Comparison of ENCODE assay signal across 14 cellular contexts in the genomic region with DNA sequence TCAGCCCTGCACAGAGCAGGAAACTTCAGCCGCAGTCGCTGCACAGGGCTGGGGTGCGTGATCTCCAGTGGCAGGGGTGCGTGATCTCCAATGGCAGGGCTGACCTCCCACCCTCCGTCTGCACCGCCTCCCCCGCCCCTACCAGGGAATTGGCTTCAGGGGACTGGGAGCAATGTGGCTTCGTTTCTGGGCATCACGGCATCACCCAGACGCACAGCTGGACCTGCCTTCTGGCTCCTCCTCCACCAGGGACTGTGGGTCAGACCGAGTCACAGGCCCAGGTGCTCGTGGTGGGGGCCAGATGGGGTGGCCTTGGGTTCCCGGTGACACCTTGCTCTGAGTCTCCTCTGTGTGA. TPM values are rescaled to one million over a fixed set of nuclear protein-coding genes. Genes with fewer than 3 reads are reported as not detected.
DNase-seq lines count a peak whose midpoint lies in the region; ATAC-seq and TF ChIP-seq lines count a peak whose summit lies in the region.
"Had no signal": no experiment of that assay in that cellular context is flagged by ENCODE, and none has a peak within 500 bp of the region (broad histone marks: within the 10 kb centered on the region; RNA-seq: fewer than 3 reads in every experiment).

No MANE protein-coding gene starts in this region.

- no peaks in the 10 kb centered on the region for H3K4me1 ChIP-seq in prostate gland (replicated peaks)

- CTCF ChIA-PET in activated CD8-positive, alpha-beta T cell treated with anti-CD3 and anti-CD28 coated beads, Interleukin-2, amount 10 ng/mL, durations not matched to agents 7 days and 5 days (lab: Charles Lee), result interaction anchor here (1.0 kb wide), 1 partner anchor 42 kb away, joined by 3 read pairs; no protein-coding TSS in a partner anchor

- H3K4me3 Mint-ChIP-seq in activated CD8-positive, alpha-beta T cell treated with anti-CD3 and anti-CD28 coated beads, Interleukin-2, amount 10 ng/mL, durations not matched to agents 7 days and 5 days, result peak overlapping the region; percentile 56
- H3K4me3 Mint-ChIP-seq in mesothelial cell of epicardium, result no peak overlapping the region

- peaks cover 87% of the 10 kb centered on the region for H3K4me1 Mint-ChIP-seq in activated CD8-positive, alpha-beta T cell treated with anti-CD3 and anti-CD28 coated beads, Interleukin-2, amount 10 ng/mL, durations not matched to agents 7 days and 5 days (ENCODE audit: low read depth)
- H3K4me1 Mint-ChIP-seq in mesothelial cell of epicardium, result peaks cover 39% of the 10 kb centered on the region

- DNase-seq in CMK (ENCODE audit: low read depth) (peak; percentile 26), mesothelial cell of epicardium (ENCODE audit: low spot score in 2 of 2, unreplicated experiment in 2 of 2) (peak in 1 of 2 experiments; percentile 39), NCI-H128 (lab: John Stamatoyannopoulos, UW; ENCODE audit: unreplicated experiment) (no peak), prostate gland (ENCODE audit: low spot score) (no peak), LoVo (ENCODE audit: low spot score) (no peak)
- no peak for DNase-seq in activated CD8-positive, alpha-beta T cell treated with anti-CD3 and anti-CD28 coated beads, Interleukin-2, amount 10 ng/mL, durations not matched to agents 7 days and 5 days
- DNase-seq: central memory CD4-positive, alpha-beta T cell; NCI-H1048; NCI-H526; small intestine had no signal

- H3K27ac ChIP-seq in prostate gland, result no peak overlapping the region

- H3K4me3 ChIP-seq in prostate gland, result no peak overlapping the region

- no peaks in the 10 kb centered on the region for H3K27me3 Mint-ChIP-seq in activated CD8-positive, alpha-beta T cell treated with anti-CD3 and anti-CD28 coated beads, Interleukin-2, amount 10 ng/mL, durations not matched to agents 7 days and 5 days (ENCODE audit: low read depth)
- H3K27me3 Mint-ChIP-seq in mesothelial cell of epicardium (ENCODE audit: low read depth), result peaks cover 16% of the 10 kb centered on the region

- intact Hi-C loops in prostate gland (cut with DNase I), result no loop called here

- no peaks in the 10 kb centered on the region for H3K9me3 Mint-ChIP-seq in activated CD8-positive, alpha-beta T cell treated with anti-CD3 and anti-CD28 coated beads, Interleukin-2, amount 10 ng/mL, durations not matched to agents 7 days and 5 days (ENCODE audit: insufficient read depth)
- no peaks in the 10 kb centered on the region for H3K9me3 Mint-ChIP-seq in mesothelial cell of epicardium

- H3K36me3 Mint-ChIP-seq in activated CD8-positive, alpha-beta T cell treated with anti-CD3 and anti-CD28 coated beads, Interleukin-2, amount 10 ng/mL, durations not matched to agents 7 days and 5 days (ENCODE audit: low read depth), result peaks cover 54% of the 10 kb centered on the region
- H3K36me3 Mint-ChIP-seq in mesothelial cell of epicardium, result no peaks in the 10 kb centered on the region

- POLR2A ChIA-PET in activated CD8-positive, alpha-beta T cell treated with anti-CD3 and anti-CD28 coated beads, Interleukin-2, amount 10 ng/mL, durations not matched to agents 7 days and 5 days (lab: Charles Lee), result interaction anchor here (1.0 to 2.1 kb wide), 3 partner anchors 21 to 27 kb away, joined by 3 to 9 read pairs (median 4); no protein-coding TSS in a partner anchor

- 94% methylated on average over 12 of the region's 13 CpGs for WGBS in prostate gland

- ATAC-seq in activated CD8-positive, alpha-beta T cell treated with anti-CD3 and anti-CD28 coated beads, Interleukin-2, amount 10 ng/mL, durations not matched to agents 7 days and 5 days, result no peak
- no peak for ATAC-seq in HG02678 (IDR thresholded peaks at IDR 0.05; ENCODE audit: unreplicated experiment)
- ATAC-seq: naive thymus-derived CD4-positive, alpha-beta T cell had no signal

- no peaks in the 10 kb centered on the region for H3K9me3 ChIP-seq in prostate gland
- H3K9me3 ChIP-seq: Caco-2 had no signal

- peak; percentile 20 for TF ChIP-seq POLR2A in GM19193 (IDR thresholded peaks at IDR 0.05; ENCODE audit: extremely low read depth, insufficient read depth, insufficient read length)
- no peak for TF ChIP-seq POLR2A in prostate gland (IDR thresholded peaks at IDR 0.05)

- H3K27ac Mint-ChIP-seq in activated CD8-positive, alpha-beta T cell treated with anti-CD3 and anti-CD28 coated beads, Interleukin-2, amount 10 ng/mL, durations not matched to agents 7 days and 5 days, result peak overlapping the region; percentile 87
- peak overlapping the region; percentile 72 for H3K27ac Mint-ChIP-seq in mesothelial cell of epicardium

- TF ChIP-seq CTCF in mesothelial cell of epicardium (IDR thresholded peaks at IDR 0.05; ENCODE audit: unreplicated experiment), result no peak
- TF ChIP-seq CTCF in prostate gland (IDR thresholded peaks at IDR 0.05), result no peak

- peaks cover 4% of the 10 kb centered on the region for H3K27me3 ChIP-seq in prostate gland (replicated peaks; ENCODE audit: insufficient read depth)

- no peaks in the 10 kb centered on the region for H3K36me3 ChIP-seq in prostate gland

RNA-seq across cellular contexts. Expression of gene AHRR, which starts 51.0 kb away (rescaled TPM):
- total RNA-seq in activated CD8-positive, alpha-beta T cell treated with anti-CD3 and anti-CD28 coated beads, Interleukin-2, amount 10 ng/mL, durations not matched to agents 7 days and 5 days, result 10 to 100 TPM; 56.1 to 57.2 TPM
- 10.7 to 12.7 TPM (median 10.9 TPM) in 3 replicates for total RNA-seq in mesothelial cell of epicardium
- total RNA-seq in prostate gland, result 10 to 100 TPM in 1 of 2 donors, 1 to 10 TPM in 1; 1.9 to 17.7 TPM
